1 cellular context compared by ENCODE assay signal in genomic region chr15:40754574-40754882, GRCh38.
TF ChIP-seq lines count a peak whose summit lies in the region.

No MANE protein-coding gene starts in this region.

TF ChIP-seq in IMR-90, 13 proteins besides CTCF, POLR2A, EP300 and RAD21 (continued from another document):
- no peak for TF ChIP-seq RCOR1 (IDR thresholded peaks at IDR 0.05; ENCODE audit: insufficient replicate concordance, low read length)
TF ChIP-seq in IMR-90: peak in this region for 1.
